ENCODE assay signal across 8 cellular contexts in the genomic region with DNA sequence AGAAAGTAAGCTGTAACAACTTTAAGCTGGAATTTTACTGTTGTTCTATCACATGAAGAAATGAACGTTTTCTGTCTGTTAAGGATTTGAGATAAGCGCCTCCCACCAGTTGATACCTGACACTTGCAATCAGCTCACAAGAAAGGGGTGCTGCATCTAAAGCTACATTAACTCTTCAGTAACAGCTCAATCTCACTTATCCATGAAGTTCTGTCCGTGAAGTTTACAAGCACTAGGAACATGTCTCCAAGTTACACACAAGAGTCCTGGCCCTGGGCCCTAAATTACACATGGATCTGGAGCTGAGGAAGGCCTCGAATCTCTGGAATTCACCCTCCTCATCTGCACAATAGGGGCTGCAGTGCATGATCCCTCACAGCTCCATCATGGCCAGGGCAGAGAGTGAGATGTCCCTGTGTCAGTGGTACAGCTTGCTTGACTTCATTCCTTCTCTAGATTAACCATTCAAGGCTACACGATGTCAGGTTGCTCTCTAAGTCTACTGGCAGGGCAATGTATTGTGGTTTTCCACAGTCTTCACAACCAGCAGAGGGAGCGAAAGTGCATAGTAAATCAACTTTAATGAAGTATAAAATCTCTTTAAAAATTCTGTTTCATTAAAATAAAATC.
DNase-seq lines count a peak whose midpoint lies in the region; ATAC-seq, FAIRE-seq and TF ChIP-seq lines count a peak whose summit lies in the region.

No MANE protein-coding gene starts in this region.

- no peaks in the 10 kb centered on the region for H3K9me3 ChIP-seq in heart right ventricle
- H3K9me3 ChIP-seq in upper lobe of right lung: no peaks in the 10 kb centered on the region

- TF ChIP-seq CTCF in heart right ventricle (IDR thresholded peaks at IDR 0.05) (peak in 5 of 9 donors; percentile 18 to 46 (median 23)), upper lobe of right lung (IDR thresholded peaks at IDR 0.05) (peak; percentile 20)

- peak; percentile 38 for DNase-seq in SIG-M5 treated with dmso at 0.1 percent for 504 hours (lab: John Stamatoyannopoulos, UW; ENCODE audit: unreplicated experiment)
- DNase-seq in SIG-M5 (lab: John Stamatoyannopoulos, UW): no peak
- peak; percentile 50 for DNase-seq in SK-MEL-5 (ENCODE audit: low read depth, low spot score)
- no peak for DNase-seq in heart right ventricle
- no peak for DNase-seq in upper lobe of right lung
- DNase-seq in GM12891 (ENCODE audit: insufficient read length, low spot score): no peak
- DNase-seq in stimulated activated CD8-positive, alpha-beta memory T cell treated with anti-CD3 and anti-CD28 coated beads, Interleukin-4, amount 100 ng/mL, for 48 hours: no peak

- 38 to 47% methylated on average over 6 of the region's 6 CpGs for WGBS in heart right ventricle, 2 donors

- H3K4me1 ChIP-seq in heart right ventricle: peaks cover 0 to 15% (median 0%) of the 10 kb centered on the region in 9 donors
- peaks cover 9% of the 10 kb centered on the region for H3K4me1 ChIP-seq in upper lobe of right lung

- intact Hi-C loops in heart right ventricle (cut with DNase I): no loop called here
- intact Hi-C loops in upper lobe of right lung (cut with DNase I): no loop called here

- no peak for FAIRE-seq in GM12891 (lab: Jason Lieb, UNC)

- H3K36me3 ChIP-seq in heart right ventricle: no peaks in the 10 kb centered on the region
- no peaks in the 10 kb centered on the region for H3K36me3 ChIP-seq in upper lobe of right lung

- H3K27ac ChIP-seq in heart right ventricle (peak overlapping the region in 6 of 10 donors; percentile 3 to 59 (median 16)), upper lobe of right lung (no peak overlapping the region)

- no peaks in the 10 kb centered on the region for H3K27me3 ChIP-seq in heart right ventricle
- no peaks in the 10 kb centered on the region for H3K27me3 ChIP-seq in upper lobe of right lung

- no peak overlapping the region for H3K4me3 ChIP-seq in heart right ventricle
- H3K4me3 ChIP-seq in upper lobe of right lung: no peak overlapping the region

- in situ Hi-C loops in SK-MEL-5 (cut with HindIII; ENCODE audit: low pct_unique_long_range_greater_than_20kb, low sequenced_read_pairs): no loop called here

- no peak for TF ChIP-seq POLR2A in GM12891 (IDR thresholded peaks at IDR 0.05; ENCODE audit: low read depth, low read length)

- peak in 6 of 8 donors; percentile 30 to 51 (median 44) for ATAC-seq in heart right ventricle
- ATAC-seq in upper lobe of right lung: peak; percentile 30
- no peak for ATAC-seq in HG02642 (IDR thresholded peaks at IDR 0.05; ENCODE audit: poor library complexity, unreplicated experiment)

TF ChIP-seq in GM12891, 5 proteins besides CTCF, POLR2A, EP300 and RAD21:
- TF ChIP-seq POU2F2 (IDR thresholded peaks at IDR 0.05; ENCODE audit: low read depth, low read length): no peak
- no peak for TF ChIP-seq TAF1 (IDR thresholded peaks at IDR 0.05; ENCODE audit: low read depth, low read length)
- TF ChIP-seq PAX5 (IDR thresholded peaks at IDR 0.05; ENCODE audit: insufficient read depth, low read length, severe bottlenecking): no peak
- TF ChIP-seq SPI1 (IDR thresholded peaks at IDR 0.05; ENCODE audit: low read depth, low read length): no peak
- no peak for TF ChIP-seq POLR2AphosphoS5 (IDR thresholded peaks at IDR 0.05; ENCODE audit: low read depth, low read length)

Comparison
In these comparisons a context has a peak if more than half of its experiments do, and no peak if none do; other contexts are left out.
1. DNase-seq: peak in SIG-M5 treated with dmso at 0.1 percent for 504 hours (single experiment) and SK-MEL-5 (single experiment); none in SIG-M5 (single experiment), heart right ventricle (0 of 2), upper lobe of right lung (single experiment), GM12891 (single experiment) and stimulated activated CD8-positive, alpha-beta memory T cell treated with anti-CD3 and anti-CD28 coated beads, Interleukin-4, amount 100 ng/mL, for 48 hours (single experiment).